ENCODE assay signal across 1 cellular context in genomic region chr17:74947041-74947754, GRCh38.
TF ChIP-seq lines count a peak whose summit lies in the region.

No MANE protein-coding gene starts in this region.

TF ChIP-seq in K562, 482 proteins besides CTCF, POLR2A, EP300 and RAD21:
- TF ChIP-seq NCOA6 (IDR thresholded peaks at IDR 0.05) (no peak), U2AF1 (optimal IDR thresholded peaks at IDR 0.05; ENCODE audit: low read depth, low read length) (no peak), NFIC (IDR thresholded peaks at IDR 0.05) (peak; percentile 41; the same call in 1 of the 2 replicates), BCL6 (CRISPR knock-in tag; IDR thresholded peaks at IDR 0.05) (no peak)
